23 cellular contexts compared by ENCODE assay signal in the genomic region with DNA sequence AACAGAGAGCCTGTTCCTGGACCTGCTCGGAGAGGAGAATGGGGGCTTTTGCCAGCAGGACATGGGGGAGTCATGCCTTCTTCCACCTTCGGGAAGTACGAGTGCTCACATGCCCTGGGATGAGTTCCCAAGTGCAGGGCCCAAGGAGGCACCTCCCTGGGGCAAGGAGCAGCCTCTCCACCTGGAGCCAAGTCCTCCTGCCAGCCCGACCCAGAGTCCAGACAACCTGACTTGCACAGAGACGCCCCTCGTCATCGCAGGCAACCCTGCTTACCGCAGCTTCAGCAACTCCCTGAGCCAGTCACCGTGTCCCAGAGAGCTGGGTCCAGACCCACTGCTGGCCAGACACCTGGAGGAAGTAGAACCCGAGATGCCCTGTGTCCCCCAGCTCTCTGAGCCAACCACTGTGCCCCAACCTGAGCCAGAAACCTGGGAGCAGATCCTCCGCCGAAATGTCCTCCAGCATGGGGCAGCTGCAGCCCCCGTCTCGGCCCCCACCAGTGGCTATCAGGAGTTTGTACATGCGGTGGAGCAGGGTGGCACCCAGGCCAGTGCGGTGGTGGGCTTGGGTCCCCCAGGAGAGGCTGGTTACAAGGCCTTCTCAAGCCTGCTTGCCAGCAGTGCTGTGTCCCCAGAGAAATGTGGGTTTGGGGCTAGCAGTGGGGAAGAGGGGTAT. TPM values are rescaled to one million over a fixed set of nuclear protein-coding genes. Genes with fewer than 3 reads are reported as not detected.
DNase-seq lines count a peak whose midpoint lies in the region; ATAC-seq and TF ChIP-seq lines count a peak whose summit lies in the region.
"Had no signal": no experiment of that assay in that cellular context is flagged by ENCODE, and none has a peak within 500 bp of the region (broad histone marks: within the 10 kb centered on the region; RNA-seq: fewer than 3 reads in every experiment).

No MANE protein-coding gene starts in this region.

- peak overlapping the region; percentile 23 for H3K27ac Mint-ChIP-seq in activated CD4-positive, alpha-beta T cell treated with anti-CD3 and anti-CD28 coated beads, Interleukin-2, amount 10 ng/mL, durations not matched to agents 24 days and 14 days
- H3K27ac Mint-ChIP-seq in Calu3 (ENCODE audit: unreplicated experiment) (peak overlapping the region; percentile 7), nephron progenitor cell (peak overlapping the region; percentile 96)
- peak overlapping the region; percentile 83 for H3K27ac Mint-ChIP-seq in activated naive CD8-positive, alpha-beta T cell treated with anti-CD3 and anti-CD28 coated beads, Interleukin-2, amount 50 U/mL, for 24 hours
- H3K27ac Mint-ChIP-seq: nephron had no signal

- H3K27me3 Mint-ChIP-seq in activated CD4-positive, alpha-beta T cell treated with anti-CD3 and anti-CD28 coated beads, Interleukin-2, amount 10 ng/mL, durations not matched to agents 24 days and 14 days = no peaks in the 10 kb centered on the region
- H3K27me3 Mint-ChIP-seq in Calu3 (ENCODE audit: unreplicated experiment) (no peaks in the 10 kb centered on the region), nephron progenitor cell (ENCODE audit: low read depth, poor library complexity) (no peaks in the 10 kb centered on the region)
- no peaks in the 10 kb centered on the region for H3K27me3 Mint-ChIP-seq in activated naive CD8-positive, alpha-beta T cell treated with anti-CD3 and anti-CD28 coated beads, Interleukin-2, amount 50 U/mL, for 24 hours
- H3K27me3 Mint-ChIP-seq: effector memory CD8-positive, alpha-beta T cell; memory B cell had no signal

- H3K4me1 Mint-ChIP-seq in activated CD4-positive, alpha-beta T cell treated with anti-CD3 and anti-CD28 coated beads, Interleukin-2, amount 10 ng/mL, durations not matched to agents 24 days and 14 days = peaks cover 42% of the 10 kb centered on the region
- H3K4me1 Mint-ChIP-seq in Calu3 (ENCODE audit: low read depth, unreplicated experiment) = peaks cover 27% of the 10 kb centered on the region
- H3K4me1 Mint-ChIP-seq in activated naive CD8-positive, alpha-beta T cell treated with anti-CD3 and anti-CD28 coated beads, Interleukin-2, amount 50 U/mL, for 24 hours = peaks cover 56% of the 10 kb centered on the region
- H3K4me1 Mint-ChIP-seq in nephron progenitor cell = no peaks in the 10 kb centered on the region
- H3K4me1 Mint-ChIP-seq: nephron had no signal

- peaks cover 76% of the 10 kb centered on the region for H3K36me3 Mint-ChIP-seq in activated CD4-positive, alpha-beta T cell treated with anti-CD3 and anti-CD28 coated beads, Interleukin-2, amount 10 ng/mL, durations not matched to agents 24 days and 14 days (ENCODE audit: low read depth)
- peaks cover 89% of the 10 kb centered on the region for H3K36me3 Mint-ChIP-seq in Calu3 (ENCODE audit: insufficient read depth, unreplicated experiment)
- H3K36me3 Mint-ChIP-seq in activated naive CD8-positive, alpha-beta T cell treated with anti-CD3 and anti-CD28 coated beads, Interleukin-2, amount 50 U/mL, for 24 hours (ENCODE audit: low read depth) = peaks cover 80% of the 10 kb centered on the region
- H3K36me3 Mint-ChIP-seq in nephron progenitor cell (ENCODE audit: low read depth) = peaks cover 12% of the 10 kb centered on the region

- TF ChIP-seq POLR2A in lower leg skin (IDR thresholded peaks at IDR 0.05) = no peak

- H3K9me3 Mint-ChIP-seq in activated CD4-positive, alpha-beta T cell treated with anti-CD3 and anti-CD28 coated beads, Interleukin-2, amount 10 ng/mL, durations not matched to agents 24 days and 14 days = peaks cover 4% of the 10 kb centered on the region
- H3K9me3 Mint-ChIP-seq in Calu3 (ENCODE audit: low read depth, unreplicated experiment) = no peaks in the 10 kb centered on the region
- H3K9me3 Mint-ChIP-seq in activated naive CD8-positive, alpha-beta T cell treated with anti-CD3 and anti-CD28 coated beads, Interleukin-2, amount 50 U/mL, for 24 hours = peaks cover 5% of the 10 kb centered on the region
- no peaks in the 10 kb centered on the region for H3K9me3 Mint-ChIP-seq in nephron progenitor cell
- H3K9me3 Mint-ChIP-seq: activated T-cell treated with anti-CD3 and anti-CD28 coated beads, Interleukin-2, amount 50 U/mL, for 4 hours; effector memory CD8-positive, alpha-beta T cell; nephron had no signal

- 58 to 73% methylated on average over 13 to 14 of the region's 16 CpGs for WGBS in lower leg skin, 2 donors

- ATAC-seq in activated naive CD8-positive, alpha-beta T cell treated with anti-CD3 and anti-CD28 coated beads, Interleukin-2, amount 50 U/mL, for 24 hours = no peak
- no peak for ATAC-seq in GM18861 (IDR thresholded peaks at IDR 0.05; ENCODE audit: unreplicated experiment)
- ATAC-seq: activated T-cell treated with anti-CD3 and anti-CD28 coated beads, Interleukin-2, amount 50 U/mL, for 4 hours; effector memory CD8-positive, alpha-beta T cell; PC-3 had no signal

- TF ChIP-seq CTCF in Calu3 (IDR thresholded peaks at IDR 0.05; ENCODE audit: unreplicated experiment) = no peak
- TF ChIP-seq CTCF in nephron progenitor cell (IDR thresholded peaks at IDR 0.05) = no peak
- TF ChIP-seq CTCF in lower leg skin (IDR thresholded peaks at IDR 0.05) = no peak

- H3K4me3 ChIP-seq in lower leg skin (ENCODE audit: low read depth, poor library complexity, severe bottlenecking) = no peak overlapping the region
- H3K4me3 ChIP-seq: prostate gland, smooth muscle cell, thyroid gland had no signal

- no TSS peak for BruUV-seq in Calu3 (replicated peaks; lab: Mats Ljungman, UMichigan)

- CTCF ChIA-PET in Calu3 (lab: Charles Lee) = no interaction called here

- DNase-seq in activated CD4-positive, alpha-beta T cell treated with anti-CD3 and anti-CD28 coated beads, Interleukin-2, amount 10 ng/mL, durations not matched to agents 24 days and 14 days = peak; percentile 55
- no peak for DNase-seq in activated CD4-positive, alpha-beta T cell treated with anti-CD3 and anti-CD28 coated beads, Interleukin-2, amount 50 U/mL, for 48 hours
- DNase-seq in Calu3 (no peak), nephron progenitor cell (no peak), lower leg skin (ENCODE audit: low spot score in 2 of 2) (no peak), NCI-H2029 treated with DMSO at 0.1 percent for 48 hours (lab: John Stamatoyannopoulos, UW) (no peak)
- DNase-seq in activated naive CD8-positive, alpha-beta T cell treated with anti-CD3 and anti-CD28 coated beads, Interleukin-2, amount 50 U/mL, for 24 hours = no peak
- DNase-seq: activated CD4-positive, alpha-beta T cell treated with anti-CD3 and anti-CD28 coated beads for 4 hours; activated T-cell treated with anti-CD3 and anti-CD28 coated beads, Interleukin-2, amount 50 U/mL, for 4 hours; C1 segment of cervical spinal cord; DMS79; effector memory CD8-positive, alpha-beta T cell; NCI-H69; PC-3; stimulated activated CD4-positive, alpha-beta T cell treated with anti-CD3 and anti-CD28 coated beads, Interleukin-4, amount 100 ng/mL, for 4 hours; T1000; thyroid gland had no signal

- intact Hi-C loops in activated CD4-positive, alpha-beta T cell treated with anti-CD3 and anti-CD28 coated beads, Interleukin-2, amount 10 ng/mL, durations not matched to agents 24 days and 14 days (cut with micrococcal nuclease) = no loop called here
- intact Hi-C loops in Calu3 (cut with micrococcal nuclease; ENCODE audit: unreplicated experiment) = loop anchor here (10.0 kb wide), 1 partner anchor 278 kb away; no protein-coding TSS in a partner anchor
- intact Hi-C loops in lower leg skin (cut with DNase I; ENCODE audit: low total_unique reads) = no loop called here

- H3K4me3 Mint-ChIP-seq in activated CD4-positive, alpha-beta T cell treated with anti-CD3 and anti-CD28 coated beads, Interleukin-2, amount 10 ng/mL, durations not matched to agents 24 days and 14 days = no peak overlapping the region
- H3K4me3 Mint-ChIP-seq in Calu3 (ENCODE audit: low read depth, unreplicated experiment) = no peak overlapping the region
- no peak overlapping the region for H3K4me3 Mint-ChIP-seq in activated naive CD8-positive, alpha-beta T cell treated with anti-CD3 and anti-CD28 coated beads, Interleukin-2, amount 50 U/mL, for 24 hours
- H3K4me3 Mint-ChIP-seq in nephron progenitor cell = no peak overlapping the region
- H3K4me3 Mint-ChIP-seq: activated T-cell treated with anti-CD3 and anti-CD28 coated beads, Interleukin-2, amount 50 U/mL, for 4 hours; effector memory CD8-positive, alpha-beta T cell; memory B cell; nephron had no signal

RNA-seq across cellular contexts. Expression of a gene that starts 39.3 kb away (rescaled TPM):
- total RNA-seq in activated CD4-positive, alpha-beta T cell treated with anti-CD3 and anti-CD28 coated beads, Interleukin-2, amount 10 ng/mL, durations not matched to agents 24 days and 14 days = 94.9 and 100 TPM in 2 replicates
- total RNA-seq in Calu3 (2022) (not detected in 2 replicates), lower leg skin (under 1 TPM; 0.15 to 0.58 (median 0.37) TPM)
- total RNA-seq: HT-29, smooth muscle cell had no signal

RNA-seq across cellular contexts. Expression of a gene that starts 48.9 kb away (rescaled TPM):
- total RNA-seq in activated CD4-positive, alpha-beta T cell treated with anti-CD3 and anti-CD28 coated beads, Interleukin-2, amount 10 ng/mL, durations not matched to agents 24 days and 14 days = 345 and 375 TPM in 2 replicates
- total RNA-seq in Calu3 (2022) (99.0 and 108 TPM in 2 replicates), lower leg skin (10 to 100 TPM; 22.3 to 35.0 (median 25.1) TPM)

Comparison
In these comparisons a context has a peak if more than half of its experiments do, and no peak if none do; other contexts are left out.
1. H3K27ac Mint-ChIP-seq: peak in every context shown above with its lines; median percentile 96 in nephron progenitor cell; 83 in activated naive CD8-positive, alpha-beta T cell treated with anti-CD3 and anti-CD28 coated beads, Interleukin-2, amount 50 U/mL, for 24 hours; 23 in activated CD4-positive, alpha-beta T cell treated with anti-CD3 and anti-CD28 coated beads, Interleukin-2, amount 10 ng/mL, durations not matched to agents 24 days and 14 days; 7 in Calu3.
2. RNA of a gene that starts 39.3 kb away (total RNA-seq): 94.9 to 100 TPM in activated CD4-positive, alpha-beta T cell treated with anti-CD3 and anti-CD28 coated beads, Interleukin-2, amount 10 ng/mL, durations not matched to agents 24 days and 14 days; 0.15 to 0.58 TPM in lower leg skin and not detected in Calu3; every median in the first group is over 10 times any median in the second.